Comparison of ENCODE assay signal across 19 cellular contexts in the genomic region with DNA sequence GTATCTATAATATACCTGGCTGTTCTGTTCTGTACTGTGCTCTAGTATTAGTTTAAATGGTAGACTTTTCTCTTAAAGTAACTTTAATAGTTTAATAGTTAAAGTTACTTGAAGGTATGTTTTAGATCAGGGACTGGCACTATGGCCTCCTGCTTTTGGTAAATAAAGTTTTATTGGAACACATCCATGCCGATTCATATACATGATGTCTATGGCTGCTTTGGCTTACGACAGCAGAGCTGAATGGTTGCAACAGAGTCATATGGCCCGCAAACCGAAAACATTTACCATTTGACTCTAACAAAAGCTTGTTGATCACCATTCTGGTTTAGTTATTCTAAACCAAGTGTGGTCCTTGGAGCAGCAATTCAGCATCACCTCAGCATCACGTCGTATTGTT. TPM values are rescaled to one million over a fixed set of nuclear protein-coding genes. Genes with fewer than 3 reads are reported as not detected.
DNase-seq lines count a peak whose midpoint lies in the region; ATAC-seq, FAIRE-seq and TF ChIP-seq lines count a peak whose summit lies in the region.
"Had no signal": no experiment of that assay in that cellular context is flagged by ENCODE, and none has a peak within 500 bp of the region (broad histone marks: within the 10 kb centered on the region; RNA-seq: fewer than 3 reads in every experiment).

No MANE protein-coding gene starts in this region.

- WGBS in K562 (ENCODE audit: insufficient coverage, low coverage, missing lambda C conversion rate): 90% methylated on average over 6 of the region's 6 CpGs

- no peak overlapping the region for H3K4me2 ChIP-seq in K562 (ENCODE audit: insufficient read depth, low read length)
- H3K4me2 ChIP-seq: A549 had no signal

- CTCF ChIA-PET in K562 (lab: Yijun Ruan, JAX; ENCODE audit: low intra/inter-chr PET ratio): no interaction called here

- peaks cover 34% of the 10 kb centered on the region for H3K36me3 ChIP-seq in CD4-positive, CD25-positive, alpha-beta regulatory T cell (ENCODE audit: control insufficient read depth, insufficient read depth, low read length)
- peaks cover 81% of the 10 kb centered on the region for H3K36me3 ChIP-seq in K562 (ENCODE audit: control insufficient read depth, insufficient read depth, low read length)

- no peak overlapping the region for H3K9ac ChIP-seq in K562 (ENCODE audit: insufficient read depth in 1 of 2, low read depth in 2 of 2, low read length in 2 of 2)

- no peak for FAIRE-seq in K562 (lab: Jason Lieb, UNC)
- FAIRE-seq: A549, GM12891, GM19239, HTR-8/SVneo had no signal

- peaks cover 4% of the 10 kb centered on the region for H3K9me1 ChIP-seq in K562 (ENCODE audit: control insufficient read depth, insufficient read depth, low read length)

- POLR2A ChIA-PET in K562 (lab: Yijun Ruan, JAX): interaction anchor here (1.0 to 1.4 kb wide), 4 partner anchors 8 to 56 kb away, joined by 3 to 5 read pairs (median 4); no protein-coding TSS in a partner anchor

- H3K4me3 Mint-ChIP-seq in activated T-cell treated with anti-CD3 and anti-CD28 coated beads, Interleukin-2, amount 50 U/mL, for 72 hours: no peak overlapping the region
- H3K4me3 Mint-ChIP-seq in activated T-cell treated with anti-CD3 and anti-CD28 coated beads, Interleukin-2, amount 50 U/mL, for 4 hours: no peak overlapping the region
- H3K4me3 Mint-ChIP-seq in CD4-positive, CD25-positive, alpha-beta regulatory T cell: peak overlapping the region in 3 of 4 donors; percentile 19 to 48 (median 23)
- H3K4me3 Mint-ChIP-seq: IgD-negative memory B cell had no signal

- in situ Hi-C loops in K562 (cut with MboI): loop anchor here (25.0 kb wide), 1 partner anchor 1404 kb away; no protein-coding TSS in a partner anchor

- no peaks in the 10 kb centered on the region for H3K27me3 ChIP-seq in CD4-positive, CD25-positive, alpha-beta regulatory T cell (ENCODE audit: control insufficient read depth, insufficient read depth, low read length)
- no peaks in the 10 kb centered on the region for H3K27me3 ChIP-seq in K562 (ENCODE audit: control insufficient read depth in 2 of 2, insufficient read depth in 2 of 2, low read length in 2 of 2)

- H2AFZ ChIP-seq in K562 (ENCODE audit: low read depth, low read length): no peak overlapping the region

- peaks cover 82% of the 10 kb centered on the region for H3K4me1 Mint-ChIP-seq in activated T-cell treated with anti-CD3 and anti-CD28 coated beads, Interleukin-2, amount 50 U/mL, for 72 hours (ENCODE audit: low read depth)
- H3K4me1 Mint-ChIP-seq in activated T-cell treated with anti-CD3 and anti-CD28 coated beads, Interleukin-2, amount 50 U/mL, for 4 hours (ENCODE audit: low read depth): peaks cover 71% of the 10 kb centered on the region
- H3K4me1 Mint-ChIP-seq in CD4-positive, CD25-positive, alpha-beta regulatory T cell: peaks cover 39 to 81% (median 68%) of the 10 kb centered on the region in 4 donors

- peaks cover 8 to 30% of the 10 kb centered on the region in 2 donors for H3K36me3 Mint-ChIP-seq in activated T-cell treated with anti-CD3 and anti-CD28 coated beads, Interleukin-2, amount 50 U/mL, for 72 hours (ENCODE audit: insufficient read depth in 2 of 2)
- peaks cover 35% of the 10 kb centered on the region for H3K36me3 Mint-ChIP-seq in activated T-cell treated with anti-CD3 and anti-CD28 coated beads, Interleukin-2, amount 50 U/mL, for 4 hours (ENCODE audit: insufficient read depth)
- peaks cover 14% of the 10 kb centered on the region for H3K36me3 Mint-ChIP-seq in CD4-positive, CD25-positive, alpha-beta regulatory T cell

- H3K9me3 ChIP-seq in CD4-positive, CD25-positive, alpha-beta regulatory T cell (ENCODE audit: control insufficient read depth in 2 of 2, low read length in 2 of 2): no peaks in the 10 kb centered on the region
- H3K9me3 ChIP-seq in K562 (replicated peaks; ENCODE audit: control insufficient read depth, insufficient read depth, low read depth, low read length): no peaks in the 10 kb centered on the region
- H3K9me3 ChIP-seq: A549 had no signal

- TF ChIP-seq CTCF in NB4 (IDR thresholded peaks at IDR 0.05; ENCODE audit: low read depth, low read length) (no peak), K562 (IDR thresholded peaks at IDR 0.05 in 2 of 3, conservative IDR thresholded peaks at IDR 0.05 in 1 of 3; ENCODE audit: insufficient read depth in 2 of 3, low read depth in 1 of 3, low read length in 3 of 3) (no peak)

- DNase-seq in activated T-cell treated with anti-CD3 and anti-CD28 coated beads, Interleukin-2, amount 50 U/mL, for 72 hours: no peak
- no peak for DNase-seq in activated T-cell treated with anti-CD3 and anti-CD28 coated beads, Interleukin-2, amount 50 U/mL, for 4 hours
- no peak for DNase-seq in CD4-positive, CD25-positive, alpha-beta regulatory T cell
- DNase-seq in NB4 (ENCODE audit: low read depth) (peak; percentile 26), K562 (ENCODE audit: extremely low read depth in 1 of 4, low spot score in 3 of 4) (no peak), AG08396 (ENCODE audit: low spot score) (no peak), ureter (ENCODE audit: low spot score) (no peak)
- DNase-seq: C1 segment of cervical spinal cord; CD4-positive, alpha-beta T cell; DMS79 treated with DMSO at 0.1 percent for 48 hours; EL; KG1 had no signal

- TF ChIP-seq POLR2A in NB4 (IDR thresholded peaks at IDR 0.05; ENCODE audit: extremely low read depth, insufficient read length): no peak
- TF ChIP-seq POLR2A in K562 (conservative IDR thresholded peaks at IDR 0.05): no peak

- H3K79me2 ChIP-seq in K562 (ENCODE audit: control insufficient read depth, insufficient read depth, low read length): peaks cover 100% of the 10 kb centered on the region

- intact Hi-C loops in K562 (cut with micrococcal nuclease): no loop called here

- H3K4me1 ChIP-seq in CD4-positive, CD25-positive, alpha-beta regulatory T cell (ENCODE audit: control insufficient read depth, insufficient read depth, low read length, poor library complexity, severe bottlenecking): peaks cover 69% of the 10 kb centered on the region
- peaks cover 7 to 28% of the 10 kb centered on the region in 2 experiments for H3K4me1 ChIP-seq in K562 (replicated peaks in 1 of 2; ENCODE audit: control insufficient read depth in 2 of 2, insufficient read depth in 2 of 2, low read length in 2 of 2)

- H3K27ac Mint-ChIP-seq in activated T-cell treated with anti-CD3 and anti-CD28 coated beads, Interleukin-2, amount 50 U/mL, for 72 hours: peak overlapping the region; percentile 75
- H3K27ac Mint-ChIP-seq in CD4-positive, CD25-positive, alpha-beta regulatory T cell: no peak overlapping the region
- H3K27ac Mint-ChIP-seq: CD4-positive, alpha-beta T cell; IgD-negative memory B cell had no signal

- TF ChIP-seq EP300 in K562 (IDR thresholded peaks at IDR 0.05; ENCODE audit: low read length): no peak

- TF ChIP-seq RAD21 in K562 (CRISPR knock-in tag; conservative IDR thresholded peaks at IDR 0.05 in 1 of 2, IDR thresholded peaks at IDR 0.05 in 1 of 2): no peak

- no TSS peak for BruUV-seq in K562 (replicated peaks; lab: Mats Ljungman, UMichigan)

- peaks cover 34% of the 10 kb centered on the region for H4K20me1 ChIP-seq in K562 (replicated peaks; ENCODE audit: control insufficient read depth, insufficient read depth, low read length)

- no peak overlapping the region for H3K27ac ChIP-seq in CD4-positive, CD25-positive, alpha-beta regulatory T cell (ENCODE audit: insufficient read depth, low read length, poor library complexity, severe bottlenecking)
- no peak overlapping the region for H3K27ac ChIP-seq in K562 (ENCODE audit: extremely low read depth, low read depth, low read length)
- H3K27ac ChIP-seq: 22Rv1, A549 had no signal

- H3K4me3 ChIP-seq in CD4-positive, CD25-positive, alpha-beta regulatory T cell (ENCODE audit: low read depth, low read length): no peak overlapping the region
- H3K4me3 ChIP-seq in NB4 (ENCODE audit: low read depth, low read length): no peak overlapping the region
- H3K4me3 ChIP-seq in K562: no peak overlapping the region
- H3K4me3 ChIP-seq: A549 had no signal

- H3K9me3 Mint-ChIP-seq in activated T-cell treated with anti-CD3 and anti-CD28 coated beads, Interleukin-2, amount 50 U/mL, for 72 hours: no peaks in the 10 kb centered on the region
- no peaks in the 10 kb centered on the region for H3K9me3 Mint-ChIP-seq in activated T-cell treated with anti-CD3 and anti-CD28 coated beads, Interleukin-2, amount 50 U/mL, for 4 hours
- no peaks in the 10 kb centered on the region for H3K9me3 Mint-ChIP-seq in CD4-positive, CD25-positive, alpha-beta regulatory T cell
- H3K9me3 Mint-ChIP-seq: CD4-positive, alpha-beta T cell; IgD-negative memory B cell had no signal

- ATAC-seq in activated T-cell treated with anti-CD3 and anti-CD28 coated beads, Interleukin-2, amount 50 U/mL, for 72 hours (replicated peaks in 1 of 2): no peak
- no peak for ATAC-seq in activated T-cell treated with anti-CD3 and anti-CD28 coated beads, Interleukin-2, amount 50 U/mL, for 4 hours
- ATAC-seq in CD4-positive, CD25-positive, alpha-beta regulatory T cell (ENCODE audit: low read depth in 2 of 2): no peak
- ATAC-seq in K562 (no peak), HG03342 (IDR thresholded peaks at IDR 0.05; ENCODE audit: unreplicated experiment) (no peak)
- ATAC-seq: A549 had no signal

- H3K27me3 Mint-ChIP-seq in activated T-cell treated with anti-CD3 and anti-CD28 coated beads, Interleukin-2, amount 50 U/mL, for 72 hours (ENCODE audit: low read depth): no peaks in the 10 kb centered on the region
- no peaks in the 10 kb centered on the region for H3K27me3 Mint-ChIP-seq in activated T-cell treated with anti-CD3 and anti-CD28 coated beads, Interleukin-2, amount 50 U/mL, for 4 hours (ENCODE audit: low read depth)
- H3K27me3 Mint-ChIP-seq in CD4-positive, CD25-positive, alpha-beta regulatory T cell: no peaks in the 10 kb centered on the region
- H3K27me3 Mint-ChIP-seq: CD4-positive, alpha-beta T cell; IgD-negative memory B cell had no signal

RNA-seq across cellular contexts. Expression of a gene that starts 6.7 kb away (rescaled TPM):
- 100 to 1,000 TPM; 178 to 217 TPM for total RNA-seq in activated T-cell treated with anti-CD3 and anti-CD28 coated beads, Interleukin-2, amount 50 U/mL, for 72 hours
- 100 to 1,000 TPM; 198 to 214 (median 207) TPM for total RNA-seq in activated T-cell treated with anti-CD3 and anti-CD28 coated beads, Interleukin-2, amount 50 U/mL, for 4 hours
- 190 TPM for total RNA-seq in CD4-positive, CD25-positive, alpha-beta regulatory T cell
- 10 to 100 TPM; 56.9 to 74.7 (median 59.4) TPM for polyA plus RNA-seq in CD4-positive, CD25-positive, alpha-beta regulatory T cell
- total RNA-seq in K562 (2011; cell fraction: chromatin; rRNA removed; ENCODE audit: low replicate concordance): 93.5 and 286 TPM in 2 replicates
- total RNA-seq in K562 (2011; cell fraction: nucleolus; rRNA removed): 133 and 154 TPM in 2 replicates
- 161 and 217 TPM in 2 replicates for total RNA-seq in K562 (2011; cell fraction: nucleoplasm; rRNA removed)
- total RNA-seq in K562 (2014; rRNA removed) (110 and 119 TPM in 2 replicates), K562 (2014; rRNA removed; fragmentation: Illumina TruSeq; extraction: Trizol) (144 and 164 TPM in 2 replicates), K562 (2015; rRNA removed; fragmentation: Illumina TruSeq; extraction: Trizol) (141 and 144 TPM in 2 replicates), K562 (2021) (198 and 207 TPM in 2 replicates), ureter (140 TPM)
- polyA plus RNA-seq in K562 (2011; rRNA removed) (95.0 and 115 TPM in 2 replicates), K562 (2014; fragmentation: Illumina TruSeq; extraction: Trizol) (137 and 168 TPM in 2 replicates), K562 (2014; fragmentation: Nextera tagmentation; extraction: Ambion mirVana) (10 to 100 TPM; 56.1 to 66.5 TPM), K562 (2014; rRNA removed) (117 and 144 TPM in 2 replicates)
- 61.1 and 102 TPM in 2 replicates for polyA plus RNA-seq in K562 (2011; cell fraction: cytosol; rRNA removed)
- polyA plus RNA-seq in K562 (2011; cell fraction: nucleus; rRNA removed): 137 and 144 TPM in 2 replicates
- polyA plus RNA-seq in K562 (2012): 102 and 214 TPM in 2 replicates
- polyA minus RNA-seq in K562 (2011; rRNA and poly(A)+ RNA removed): 121 and 164 TPM in 2 replicates
- polyA minus RNA-seq in K562 (2011; cell fraction: cytosol; rRNA and poly(A)+ RNA removed): 55.3 and 77.4 TPM in 2 replicates
- polyA minus RNA-seq in K562 (2011; cell fraction: nucleus; rRNA and poly(A)+ RNA removed): 193 and 262 TPM in 2 replicates

RNA-seq across cellular contexts. Expression of a gene that starts 25.3 kb away (rescaled TPM):
- 10 to 100 TPM in 1 of 2 donors, 1 to 10 TPM in 1; 7.8 to 15.9 TPM for total RNA-seq in activated T-cell treated with anti-CD3 and anti-CD28 coated beads, Interleukin-2, amount 50 U/mL, for 72 hours
- 1 to 10 TPM; 4.5 to 8.7 (median 5.9) TPM for total RNA-seq in activated T-cell treated with anti-CD3 and anti-CD28 coated beads, Interleukin-2, amount 50 U/mL, for 4 hours
- total RNA-seq in CD4-positive, CD25-positive, alpha-beta regulatory T cell: 3.4 TPM
- 10 to 100 TPM; 42.2 to 56.8 (median 56.4) TPM for polyA plus RNA-seq in CD4-positive, CD25-positive, alpha-beta regulatory T cell
- total RNA-seq in K562 (2011; cell fraction: chromatin; rRNA removed; ENCODE audit: low replicate concordance): 10.0 and 12.5 TPM in 2 replicates
- 17.1 and 19.0 TPM in 2 replicates for total RNA-seq in K562 (2011; cell fraction: nucleolus; rRNA removed)
- 19.2 and 21.5 TPM in 2 replicates for total RNA-seq in K562 (2011; cell fraction: nucleoplasm; rRNA removed)
- total RNA-seq in K562 (2014; rRNA removed): 25.8 and 28.6 TPM in 2 replicates
- total RNA-seq in K562 (2014; rRNA removed; fragmentation: Illumina TruSeq; extraction: Trizol): 16.8 and 26.1 TPM in 2 replicates
- total RNA-seq in K562 (2015; rRNA removed; fragmentation: Illumina TruSeq; extraction: Trizol): 12.1 and 14.0 TPM in 2 replicates
- total RNA-seq in K562 (2021): 29.0 TPM in 2 replicates
- 30.6 and 49.5 TPM in 2 replicates for polyA plus RNA-seq in K562 (2011; rRNA removed)
- 37.2 and 46.5 TPM in 2 replicates for polyA plus RNA-seq in K562 (2011; cell fraction: cytosol; rRNA removed)
- 32.2 and 54.0 TPM in 2 replicates for polyA plus RNA-seq in K562 (2011; cell fraction: nucleus; rRNA removed)
- polyA plus RNA-seq in K562 (2012): 42.5 and 51.0 TPM in 2 replicates
- 14.1 and 25.3 TPM in 2 replicates for polyA plus RNA-seq in K562 (2014; fragmentation: Illumina TruSeq; extraction: Trizol)
- polyA plus RNA-seq in K562 (2014; fragmentation: Nextera tagmentation; extraction: Ambion mirVana): 100 to 1,000 TPM; 112 to 116 TPM
- polyA plus RNA-seq in K562 (2014; rRNA removed): 35.3 and 37.8 TPM in 2 replicates
- polyA minus RNA-seq in K562 (2011; rRNA and poly(A)+ RNA removed): 7.4 and 8.4 TPM in 2 replicates
- 5.2 and 8.2 TPM in 2 replicates for polyA minus RNA-seq in K562 (2011; cell fraction: cytosol; rRNA and poly(A)+ RNA removed)
- 4.3 and 8.8 TPM in 2 replicates for polyA minus RNA-seq in K562 (2011; cell fraction: nucleus; rRNA and poly(A)+ RNA removed)
- 7.3 TPM for total RNA-seq in ureter

Comparison
In these comparisons a context has a peak if more than half of its experiments do, and no peak if none do; other contexts are left out.
1. H3K4me3 Mint-ChIP-seq: peak in CD4-positive, CD25-positive, alpha-beta regulatory T cell (3 of 4); none in activated T-cell treated with anti-CD3 and anti-CD28 coated beads, Interleukin-2, amount 50 U/mL, for 72 hours (0 of 2) and activated T-cell treated with anti-CD3 and anti-CD28 coated beads, Interleukin-2, amount 50 U/mL, for 4 hours (single experiment).